In the genomic region with DNA sequence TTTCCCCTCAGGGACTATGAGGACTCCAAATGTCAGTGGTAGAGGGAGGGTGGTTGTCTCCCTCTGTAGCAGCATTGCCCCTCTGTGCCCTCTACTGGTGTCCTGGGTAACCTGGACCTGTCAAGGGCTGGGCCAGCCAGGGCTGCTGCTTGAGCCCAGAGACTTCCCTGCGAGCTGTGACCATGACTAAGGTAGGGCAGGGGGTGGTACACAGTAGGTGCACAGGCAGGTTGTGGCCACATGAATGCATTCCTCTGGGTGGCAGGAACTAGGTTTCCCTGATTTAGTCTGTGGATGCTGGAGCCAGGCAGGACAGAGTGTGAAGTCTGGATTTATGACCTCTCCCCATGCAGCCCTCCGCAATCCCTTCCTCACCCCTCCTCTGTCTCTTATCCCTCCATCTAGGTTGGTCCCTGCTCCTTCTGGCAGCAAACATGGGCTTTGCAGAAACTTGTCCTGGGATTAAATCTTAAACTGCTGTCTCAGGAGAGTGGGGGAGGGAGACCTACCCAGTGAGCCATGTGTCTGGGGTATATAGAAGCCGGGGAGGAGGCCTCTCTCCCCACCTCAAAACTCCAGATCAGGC, we compare ENCODE assay signal across 23 cellular contexts. TPM values are rescaled to one million over a fixed set of nuclear protein-coding genes. Genes with fewer than 3 reads are reported as not detected.
DNase-seq lines count a peak whose midpoint lies in the region; ATAC-seq, FAIRE-seq and TF ChIP-seq lines count a peak whose summit lies in the region.
"Had no signal": no experiment of that assay in that cellular context is flagged by ENCODE, and none has a peak within 500 bp of the region (broad histone marks: within the 10 kb centered on the region; RNA-seq: fewer than 3 reads in every experiment).

No MANE protein-coding gene starts in this region.

- intact Hi-C loops in HepG2 (cut with micrococcal nuclease; ENCODE audit: unreplicated experiment) (no loop called here), right lobe of liver (cut with DNase I) (no loop called here), PC-3 (cut with micrococcal nuclease) (no loop called here), testis (cut with DNase I; ENCODE audit: low total_unique reads) (no loop called here)

- 64% methylated on average over 1 of the region's 3 CpGs for WGBS in HepG2 (ENCODE audit: low lambda C conversion rate)
- no CpG with 5 or more reads among the region's 3 CpGs for WGBS in right lobe of liver (ENCODE audit: insufficient coverage, low coverage, low lambda C conversion rate, missing lambda C conversion rate)
- WGBS in esophagus, 2 donors: 56 to 74% methylated on average over 3 of the region's 3 CpGs
- 88 to 90% methylated on average over 2 to 3 of the region's 3 CpGs for WGBS in testis, 2 donors

- H3K27me3 ChIP-seq in HepG2 (ENCODE audit: control insufficient read depth in 1 of 2, insufficient read depth in 2 of 2, low read length in 2 of 2) (peaks cover 0 to 3% of the 10 kb centered on the region in 2 experiments; a peak in 1 of 5 replicates), right lobe of liver (no peaks in the 10 kb centered on the region), PC-3 (ENCODE audit: low read length) (no peaks in the 10 kb centered on the region), esophagus (ENCODE audit: control insufficient read depth in 1 of 2, insufficient read depth in 2 of 2, low read length in 2 of 2) (no peaks in the 10 kb centered on the region), testis (no peaks in the 10 kb centered on the region)
- H3K27me3 ChIP-seq: esophagus muscularis mucosa had no signal

- H3K36me3 ChIP-seq in HepG2 (replicated peaks in 1 of 2; ENCODE audit: control insufficient read depth in 1 of 2, insufficient read depth in 2 of 2, low read length in 2 of 2): no peaks in the 10 kb centered on the region
- H3K36me3 ChIP-seq in right lobe of liver: no peaks in the 10 kb centered on the region
- no peaks in the 10 kb centered on the region for H3K36me3 ChIP-seq in PC-3 (ENCODE audit: low read depth, low read length)
- no peaks in the 10 kb centered on the region for H3K36me3 ChIP-seq in esophagus (ENCODE audit: control insufficient read depth in 2 of 2, insufficient read depth in 2 of 2, low read length in 1 of 2)
- no peaks in the 10 kb centered on the region for H3K36me3 ChIP-seq in testis (ENCODE audit: low read depth, missing control alignments)
- H3K36me3 ChIP-seq: esophagus muscularis mucosa had no signal

- TF ChIP-seq CTCF in HepG2 (CRISPR knock-in tag; IDR thresholded peaks at IDR 0.05) (peak; percentile 54), right lobe of liver (IDR thresholded peaks at IDR 0.05) (no peak), PC-3 (conservative IDR thresholded peaks at IDR 0.05; ENCODE audit: low read depth, low read length) (0 out of 2 replicates have a peak, but pooled peaks have one; percentile 26), GM10266 (IDR thresholded peaks at IDR 0.05; ENCODE audit: control insufficient read depth, insufficient read depth, low read depth, missing control alignments) (no peak), testis (IDR thresholded peaks at IDR 0.05) (no peak)

- no peaks in the 10 kb centered on the region for H3F3A ChIP-seq in PC-3 (ENCODE audit: low read length, unreplicated experiment)

- no peaks in the 10 kb centered on the region for H3K36me3 Mint-ChIP-seq in stimulated activated naive B cell treated with anti-CD40 and anti-IgM and Interleukin-4, amounts not matched to agents 10 μg/mL and 1 μg/mL and 100 μg/mL, for 72 hours

- H3K9ac ChIP-seq in HepG2 (ENCODE audit: insufficient read depth, low read depth, low read length) (no peak overlapping the region), PC-3 (ENCODE audit: low read length) (no peak overlapping the region)

- TF ChIP-seq EP300 in HepG2 (IDR thresholded peaks at IDR 0.05; ENCODE audit: low read depth in 2 of 2, low read length in 2 of 2) (no peak), HepG2 (CRISPR knock-in tag; IDR thresholded peaks at IDR 0.05; ENCODE audit: borderline replicate concordance) (no peak)

- in situ Hi-C loops in HepG2 (cut with HindIII; ENCODE audit: extremely low pct_ligation_motif_present, low pct_unique_long_range_greater_than_20kb): no loop called here

- H2AFZ ChIP-seq in HepG2 (ENCODE audit: low read length): no peak overlapping the region
- H2AFZ ChIP-seq in PC-3 (ENCODE audit: low read length): no peak overlapping the region

- TF ChIP-seq RAD21 in HepG2 (CRISPR knock-in tag; IDR thresholded peaks at IDR 0.05): no peak

- no peaks in the 10 kb centered on the region for H3K4me1 Mint-ChIP-seq in stimulated activated naive B cell treated with anti-CD40 and anti-IgM and Interleukin-4, amounts not matched to agents 10 μg/mL and 1 μg/mL and 100 μg/mL, for 72 hours

- TF ChIP-seq POLR2A in HepG2 (IDR thresholded peaks at IDR 0.05; ENCODE audit: insufficient read depth in 1 of 2, low read depth in 2 of 2, low read length in 2 of 2) (no peak), right lobe of liver (IDR thresholded peaks at IDR 0.05) (no peak), testis (IDR thresholded peaks at IDR 0.05) (no peak)

- no peak overlapping the region for H3K4me3 ChIP-seq in HepG2 (replicated peaks in 1 of 3; ENCODE audit: insufficient read depth in 1 of 3, low read depth in 2 of 3, low read length in 3 of 3)
- H3K4me3 ChIP-seq in right lobe of liver: no peak overlapping the region
- H3K4me3 ChIP-seq in PC-3 (ENCODE audit: low read length): no peak overlapping the region
- H3K4me3 ChIP-seq in esophagus (ENCODE audit: low read depth in 1 of 2, low read length in 2 of 2): no peak overlapping the region
- no peak overlapping the region for H3K4me3 ChIP-seq in testis
- H3K4me3 ChIP-seq: esophagus muscularis mucosa had no signal

- no peaks in the 10 kb centered on the region for H3K79me2 ChIP-seq in HepG2 (ENCODE audit: insufficient read depth, low read length)
- no peaks in the 10 kb centered on the region for H3K79me2 ChIP-seq in PC-3 (ENCODE audit: low read length)

- no peak for FAIRE-seq in HepG2 (lab: Jason Lieb, UNC)
- FAIRE-seq: GM19239, islet of Langerhans had no signal

- CTCF ChIA-PET in HepG2 (lab: Yijun Ruan, JAX; ENCODE audit: low intra/inter-chr PET ratio, low total read pairs): no interaction called here
- CTCF ChIA-PET in PC-3 (lab: Charles Lee): no interaction called here

- H3K27ac ChIP-seq in HepG2 (ENCODE audit: extremely low read length, insufficient read depth, low read length) (no peak overlapping the region), right lobe of liver (no peak overlapping the region), PC-3 (ENCODE audit: low read length) (no peak overlapping the region), esophagus (ENCODE audit: low read depth in 2 of 2, low read length in 1 of 2) (peak overlapping the region; percentile 26 to 72), testis (no peak overlapping the region)
- H3K27ac ChIP-seq: esophagus muscularis mucosa had no signal

- H3K9me3 ChIP-seq in HepG2 (ENCODE audit: low read length): no peaks in the 10 kb centered on the region
- H3K9me3 ChIP-seq in right lobe of liver: no peaks in the 10 kb centered on the region
- no peaks in the 10 kb centered on the region for H3K9me3 ChIP-seq in PC-3 (ENCODE audit: low read length)
- H3K9me3 ChIP-seq in esophagus (ENCODE audit: control insufficient read depth in 2 of 2, insufficient read depth in 1 of 2, low read depth in 1 of 2, low read length in 1 of 2): no peaks in the 10 kb centered on the region
- no peaks in the 10 kb centered on the region for H3K9me3 ChIP-seq in testis
- H3K9me3 ChIP-seq: esophagus muscularis mucosa had no signal

- H3K27me3 Mint-ChIP-seq in stimulated activated naive B cell treated with anti-CD40 and anti-IgM and Interleukin-4, amounts not matched to agents 10 μg/mL and 1 μg/mL and 100 μg/mL, for 72 hours: peaks cover 11 to 15% of the 10 kb centered on the region in 2 donors

- H3K9me2 ChIP-seq in PC-3 (replicated peaks; ENCODE audit: low read length): no peaks in the 10 kb centered on the region

- peak; percentile 31 for ATAC-seq in HepG2
- no peak for ATAC-seq in right lobe of liver
- ATAC-seq in PC-3: peak; percentile 73
- ATAC-seq in stimulated activated naive B cell treated with anti-CD40 and anti-IgM and Interleukin-4, amounts not matched to agents 10 μg/mL and 1 μg/mL and 100 μg/mL, for 72 hours (replicated peaks): no peak

- no peak overlapping the region for H3K27ac Mint-ChIP-seq in stimulated activated naive B cell treated with anti-CD40 and anti-IgM and Interleukin-4, amounts not matched to agents 10 μg/mL and 1 μg/mL and 100 μg/mL, for 72 hours

- H3K4me1 ChIP-seq in HepG2 (ENCODE audit: insufficient read depth, low read length) (peaks cover 53% of the 10 kb centered on the region), right lobe of liver (peaks cover 0 to 5% (median 0%) of the 10 kb centered on the region in 4 donors), PC-3 (ENCODE audit: insufficient read depth, low read length) (no peaks in the 10 kb centered on the region), esophagus (ENCODE audit: control insufficient read depth in 2 of 2, insufficient read depth in 2 of 2, low read length in 1 of 2) (peaks cover 0 to 32% of the 10 kb centered on the region in 2 donors), testis (no peaks in the 10 kb centered on the region)
- H3K4me1 ChIP-seq: esophagus muscularis mucosa had no signal

- H3K4me2 ChIP-seq in HepG2 (ENCODE audit: low read depth, low read length) (no peak overlapping the region), PC-3 (ENCODE audit: low read length) (no peak overlapping the region)

- H4K20me1 ChIP-seq in HepG2 (ENCODE audit: insufficient read depth, low read length) (no peaks in the 10 kb centered on the region), PC-3 (ENCODE audit: low read length) (no peaks in the 10 kb centered on the region)

- DNase-seq in HepG2 (ENCODE audit: low spot score) (no peak), right lobe of liver (no peak), PC-3 (no peak), NCI-H1436 treated with DMSO at 0.1 percent for 48 hours (lab: John Stamatoyannopoulos, UW) (no peak), GM10266 (ENCODE audit: extremely low spot score) (no peak), testis (no peak)
- no peak for DNase-seq in stimulated activated naive B cell treated with anti-CD40 and anti-IgM and Interleukin-4, amounts not matched to agents 10 μg/mL and 1 μg/mL and 100 μg/mL, for 72 hours
- DNase-seq: activated CD4-positive, alpha-beta T cell treated with anti-CD3 and anti-CD28 coated beads for 1 hour; activated CD8-positive, alpha-beta memory T cell treated with anti-CD3 and anti-CD28 coated beads, Interleukin-2, amount 50 U/mL, for 4 hours; activated naive CD4-positive, alpha-beta T cell; GDM1; head of caudate nucleus; midbrain; NCI-H510A; occipital lobe; stimulated activated CD4-positive, alpha-beta T cell treated with anti-CD3 and anti-CD28 coated beads, Interleukin-4, amount 100 ng/mL, for 4 hours; trophoblast cell had no signal

- POLR2A ChIA-PET in HepG2 (lab: Yijun Ruan, JAX): no interaction called here
- POLR2A ChIA-PET in PC-3 (lab: Charles Lee; ENCODE audit: unreplicated experiment): no interaction called here

- no peaks in the 10 kb centered on the region for H3K9me3 Mint-ChIP-seq in stimulated activated naive B cell treated with anti-CD40 and anti-IgM and Interleukin-4, amounts not matched to agents 10 μg/mL and 1 μg/mL and 100 μg/mL, for 72 hours

- no TSS peak for BruUV-seq in HepG2 (replicated peaks; lab: Mats Ljungman, UMichigan)
- no TSS peak for BruUV-seq in PC-3 (replicated peaks; lab: Mats Ljungman, UMichigan)

- no peak overlapping the region for H3K4me3 Mint-ChIP-seq in stimulated activated naive B cell treated with anti-CD40 and anti-IgM and Interleukin-4, amounts not matched to agents 10 μg/mL and 1 μg/mL and 100 μg/mL, for 72 hours

RNA-seq across cellular contexts. Expression of gene SEMA3F, which starts 8.7 kb away (rescaled TPM):
- total RNA-seq in HepG2 (2016; rRNA removed; fragmentation: Illumina TruSeq; extraction: Trizol): 3.6 and 7.6 TPM in 2 replicates
- 1.5 and 1.7 TPM in 2 replicates for total RNA-seq in HepG2 (2016; cell fraction: cytosol; rRNA removed; fragmentation: Illumina TruSeq; extraction: Trizol; ENCODE audit: low read depth)
- 3.6 and 8.8 TPM in 2 replicates for total RNA-seq in HepG2 (2016; cell fraction: insoluble cytoplasmic fraction; rRNA removed; fragmentation: Illumina TruSeq; extraction: Trizol)
- 4.9 and 5.4 TPM in 2 replicates for total RNA-seq in HepG2 (2016; cell fraction: membrane; rRNA removed; fragmentation: Illumina TruSeq; extraction: Trizol)
- total RNA-seq in HepG2 (2016; cell fraction: nucleus; rRNA removed; fragmentation: Illumina TruSeq; extraction: Trizol): 8.8 and 9.1 TPM in 2 replicates
- 14.8 and 17.2 TPM in 2 replicates for polyA plus RNA-seq in HepG2 (2011; rRNA removed)
- 13.5 and 13.7 TPM in 2 replicates for polyA plus RNA-seq in HepG2 (2011; cell fraction: cytosol; rRNA removed)
- polyA plus RNA-seq in HepG2 (2011; cell fraction: nucleus; rRNA removed): 22.1 and 33.2 TPM in 2 replicates
- 9.5 and 12.9 TPM in 2 replicates for polyA plus RNA-seq in HepG2 (2012)
- 2.0 and 2.5 TPM in 2 replicates for polyA plus RNA-seq in HepG2 (2016; cell fraction: cytosol; fragmentation: Illumina TruSeq; extraction: Trizol; ENCODE audit: low read depth)
- polyA plus RNA-seq in HepG2 (2016; cell fraction: insoluble cytoplasmic fraction; fragmentation: Illumina TruSeq; extraction: Trizol; ENCODE audit: low read depth): 6.6 and 7.1 TPM in 2 replicates
- 5.8 and 6.2 TPM in 2 replicates for polyA plus RNA-seq in HepG2 (2016; cell fraction: membrane; fragmentation: Illumina TruSeq; extraction: Trizol; ENCODE audit: low read depth)
- 22.2 and 24.9 TPM in 2 replicates for polyA plus RNA-seq in HepG2 (2016; cell fraction: nucleus; fragmentation: Illumina TruSeq; extraction: Trizol; ENCODE audit: insufficient read depth, low read depth)
- 63.3 and 65.7 TPM in 2 replicates for polyA minus RNA-seq in HepG2 (2011; rRNA and poly(A)+ RNA removed; ENCODE audit: low replicate concordance)
- polyA minus RNA-seq in HepG2 (2011; cell fraction: cytosol; rRNA and poly(A)+ RNA removed): 14.4 and 15.7 TPM in 2 replicates
- polyA minus RNA-seq in HepG2 (2011; cell fraction: nucleus; rRNA and poly(A)+ RNA removed): 7.2 and 9.3 TPM in 2 replicates
- total RNA-seq in right lobe of liver: 1 to 10 TPM; 1.2 to 5.9 (median 4.2) TPM
- total RNA-seq in PC-3 (2014; rRNA removed): 47.3 and 50.5 TPM in 2 replicates
- 10 to 100 TPM; 55.4 to 79.6 TPM for polyA plus RNA-seq in esophagus
- total RNA-seq in testis: 1 to 10 TPM; 6.9 to 8.3 TPM
- polyA plus RNA-seq in testis (ENCODE audit: insufficient read depth, low read depth, low replicate concordance): 7.5 TPM

RNA-seq across cellular contexts. Expression of gene GNAT1, which starts 45.0 kb away (rescaled TPM):
- total RNA-seq in HepG2 (2016; rRNA removed; fragmentation: Illumina TruSeq; extraction: Trizol) (0.15 TPM in 1 of 2 replicates, not detected in the other), right lobe of liver (under 1 TPM in 1 of 6 experiments, not detected in 5; 0.07 TPM), PC-3 (2014; rRNA removed) (0.22 TPM in 1 of 2 replicates, not detected in the other), testis (1 to 10 TPM in 1 of 2 donors, under 1 TPM in 1; 0.93 to 1.2 TPM)
- 1.8 and 2.0 TPM in 2 replicates for total RNA-seq in HepG2 (2016; cell fraction: cytosol; rRNA removed; fragmentation: Illumina TruSeq; extraction: Trizol; ENCODE audit: low read depth)
- total RNA-seq in HepG2 (2016; cell fraction: insoluble cytoplasmic fraction; rRNA removed; fragmentation: Illumina TruSeq; extraction: Trizol): 0.09 and 0.28 TPM in 2 replicates
- total RNA-seq in HepG2 (2016; cell fraction: membrane; rRNA removed; fragmentation: Illumina TruSeq; extraction: Trizol): 0.87 and 1.1 TPM in 2 replicates
- total RNA-seq in HepG2 (2016; cell fraction: nucleus; rRNA removed; fragmentation: Illumina TruSeq; extraction: Trizol): 0.25 and 0.44 TPM in 2 replicates
- polyA plus RNA-seq in HepG2 (2011; rRNA removed) (0.03 TPM in 1 of 2 replicates, not detected in the other), esophagus (under 1 TPM; 0.02 to 0.07 TPM), testis (ENCODE audit: insufficient read depth, low read depth, low replicate concordance) (2.3 TPM)
- not detected in 2 replicates for polyA plus RNA-seq in HepG2 (2011; cell fraction: cytosol; rRNA removed)
- 0.14 and 0.33 TPM in 2 replicates for polyA plus RNA-seq in HepG2 (2011; cell fraction: nucleus; rRNA removed)
- 0.08 TPM in 1 of 2 replicates, not detected in the other for polyA plus RNA-seq in HepG2 (2012)
- not detected in 2 replicates for polyA plus RNA-seq in HepG2 (2016; cell fraction: cytosol; fragmentation: Illumina TruSeq; extraction: Trizol; ENCODE audit: low read depth)
- not detected in 2 replicates for polyA plus RNA-seq in HepG2 (2016; cell fraction: insoluble cytoplasmic fraction; fragmentation: Illumina TruSeq; extraction: Trizol; ENCODE audit: low read depth)
- polyA plus RNA-seq in HepG2 (2016; cell fraction: membrane; fragmentation: Illumina TruSeq; extraction: Trizol; ENCODE audit: low read depth): not detected in 2 replicates
- polyA plus RNA-seq in HepG2 (2016; cell fraction: nucleus; fragmentation: Illumina TruSeq; extraction: Trizol; ENCODE audit: insufficient read depth, low read depth): 0.31 TPM in 1 of 2 replicates, not detected in the other
- polyA minus RNA-seq in HepG2 (2011; rRNA and poly(A)+ RNA removed; ENCODE audit: low replicate concordance): 0.47 and 2.3 TPM in 2 replicates
- 0.26 TPM in 1 of 2 replicates, not detected in the other for polyA minus RNA-seq in HepG2 (2011; cell fraction: cytosol; rRNA and poly(A)+ RNA removed)
- polyA minus RNA-seq in HepG2 (2011; cell fraction: nucleus; rRNA and poly(A)+ RNA removed): 1.2 and 1.5 TPM in 2 replicates
- total RNA-seq: esophagus muscularis mucosa; occipital lobe; skeletal muscle tissue; T-helper 1 cell treated with Interleukin-12 subunit alpha and Interleukin-12 subunit beta and Interleukin-4 antibody, amounts not matched to agents 30 ng/mL and 1 ng/mL, for 36 hours had no signal

RNA-seq across cellular contexts. Expression of gene RBM5, which starts 57.7 kb away (rescaled TPM):
- total RNA-seq in HepG2 (2016; rRNA removed; fragmentation: Illumina TruSeq; extraction: Trizol) (65.0 and 106 TPM in 2 replicates), right lobe of liver (10 to 100 TPM; 42.1 to 62.4 (median 46.4) TPM), PC-3 (2014; rRNA removed) (105 and 128 TPM in 2 replicates), testis (100 to 1,000 TPM; 341 to 368 TPM)
- 28.2 and 29.4 TPM in 2 replicates for total RNA-seq in HepG2 (2016; cell fraction: cytosol; rRNA removed; fragmentation: Illumina TruSeq; extraction: Trizol; ENCODE audit: low read depth)
- total RNA-seq in HepG2 (2016; cell fraction: insoluble cytoplasmic fraction; rRNA removed; fragmentation: Illumina TruSeq; extraction: Trizol): 57.8 and 102 TPM in 2 replicates
- 21.6 and 27.7 TPM in 2 replicates for total RNA-seq in HepG2 (2016; cell fraction: membrane; rRNA removed; fragmentation: Illumina TruSeq; extraction: Trizol)
- total RNA-seq in HepG2 (2016; cell fraction: nucleus; rRNA removed; fragmentation: Illumina TruSeq; extraction: Trizol): 176 and 216 TPM in 2 replicates
- polyA plus RNA-seq in HepG2 (2011; rRNA removed) (204 and 254 TPM in 2 replicates), esophagus (10 to 100 TPM; 62.0 to 97.4 TPM), testis (ENCODE audit: insufficient read depth, low read depth, low replicate concordance) (214 TPM)
- polyA plus RNA-seq in HepG2 (2011; cell fraction: cytosol; rRNA removed): 65.2 and 69.9 TPM in 2 replicates
- 615 and 653 TPM in 2 replicates for polyA plus RNA-seq in HepG2 (2011; cell fraction: nucleus; rRNA removed)
- polyA plus RNA-seq in HepG2 (2012): 78.9 and 117 TPM in 2 replicates
- polyA plus RNA-seq in HepG2 (2016; cell fraction: cytosol; fragmentation: Illumina TruSeq; extraction: Trizol; ENCODE audit: low read depth): 2.8 and 3.1 TPM in 2 replicates
- polyA plus RNA-seq in HepG2 (2016; cell fraction: insoluble cytoplasmic fraction; fragmentation: Illumina TruSeq; extraction: Trizol; ENCODE audit: low read depth): 44.4 and 46.1 TPM in 2 replicates
- 4.0 and 7.3 TPM in 2 replicates for polyA plus RNA-seq in HepG2 (2016; cell fraction: membrane; fragmentation: Illumina TruSeq; extraction: Trizol; ENCODE audit: low read depth)
- polyA plus RNA-seq in HepG2 (2016; cell fraction: nucleus; fragmentation: Illumina TruSeq; extraction: Trizol; ENCODE audit: insufficient read depth, low read depth): 371 and 412 TPM in 2 replicates
- polyA minus RNA-seq in HepG2 (2011; rRNA and poly(A)+ RNA removed; ENCODE audit: low replicate concordance): 201 and 212 TPM in 2 replicates
- 50.6 and 64.3 TPM in 2 replicates for polyA minus RNA-seq in HepG2 (2011; cell fraction: cytosol; rRNA and poly(A)+ RNA removed)
- 340 and 438 TPM in 2 replicates for polyA minus RNA-seq in HepG2 (2011; cell fraction: nucleus; rRNA and poly(A)+ RNA removed)

RNA-seq across cellular contexts. Expression of gene SLC38A3, which starts 58.7 kb away (rescaled TPM):
- 14.3 and 29.8 TPM in 2 replicates for total RNA-seq in HepG2 (2016; rRNA removed; fragmentation: Illumina TruSeq; extraction: Trizol)
- 9.4 and 12.0 TPM in 2 replicates for total RNA-seq in HepG2 (2016; cell fraction: cytosol; rRNA removed; fragmentation: Illumina TruSeq; extraction: Trizol; ENCODE audit: low read depth)
- total RNA-seq in HepG2 (2016; cell fraction: insoluble cytoplasmic fraction; rRNA removed; fragmentation: Illumina TruSeq; extraction: Trizol): 14.3 and 31.3 TPM in 2 replicates
- 13.7 and 15.1 TPM in 2 replicates for total RNA-seq in HepG2 (2016; cell fraction: membrane; rRNA removed; fragmentation: Illumina TruSeq; extraction: Trizol)
- 51.2 and 60.9 TPM in 2 replicates for total RNA-seq in HepG2 (2016; cell fraction: nucleus; rRNA removed; fragmentation: Illumina TruSeq; extraction: Trizol)
- polyA plus RNA-seq in HepG2 (2011; rRNA removed): 164 and 247 TPM in 2 replicates
- 69.6 and 77.8 TPM in 2 replicates for polyA plus RNA-seq in HepG2 (2011; cell fraction: cytosol; rRNA removed)
- polyA plus RNA-seq in HepG2 (2011; cell fraction: nucleus; rRNA removed): 645 and 755 TPM in 2 replicates
- polyA plus RNA-seq in HepG2 (2012): 101 and 126 TPM in 2 replicates
- polyA plus RNA-seq in HepG2 (2016; cell fraction: cytosol; fragmentation: Illumina TruSeq; extraction: Trizol; ENCODE audit: low read depth): 7.3 and 7.5 TPM in 2 replicates
- polyA plus RNA-seq in HepG2 (2016; cell fraction: insoluble cytoplasmic fraction; fragmentation: Illumina TruSeq; extraction: Trizol; ENCODE audit: low read depth): 17.2 and 22.9 TPM in 2 replicates
- 12.8 and 13.7 TPM in 2 replicates for polyA plus RNA-seq in HepG2 (2016; cell fraction: membrane; fragmentation: Illumina TruSeq; extraction: Trizol; ENCODE audit: low read depth)
- 146 and 148 TPM in 2 replicates for polyA plus RNA-seq in HepG2 (2016; cell fraction: nucleus; fragmentation: Illumina TruSeq; extraction: Trizol; ENCODE audit: insufficient read depth, low read depth)
- 0.14 and 257 TPM in 2 replicates for polyA minus RNA-seq in HepG2 (2011; rRNA and poly(A)+ RNA removed; ENCODE audit: low replicate concordance)
- polyA minus RNA-seq in HepG2 (2011; cell fraction: cytosol; rRNA and poly(A)+ RNA removed): 61.1 and 83.0 TPM in 2 replicates
- 113 and 140 TPM in 2 replicates for polyA minus RNA-seq in HepG2 (2011; cell fraction: nucleus; rRNA and poly(A)+ RNA removed)
- 100 to 1,000 TPM in 4 of 6 experiments, 10 to 100 TPM in 2; 77.7 to 311 (median 190) TPM for total RNA-seq in right lobe of liver
- total RNA-seq in PC-3 (2014; rRNA removed): 0.17 and 3.3 TPM in 2 replicates
- under 1 TPM; 0.08 to 0.11 TPM for polyA plus RNA-seq in esophagus
- 1 to 10 TPM; 4.3 to 5.4 TPM for total RNA-seq in testis
- polyA plus RNA-seq in testis (ENCODE audit: insufficient read depth, low read depth, low replicate concordance): 3.4 TPM
- total RNA-seq: T-helper 1 cell treated with Interleukin-12 subunit alpha and Interleukin-12 subunit beta and Interleukin-4 antibody, amounts not matched to agents 30 ng/mL and 1 ng/mL, for 36 hours had no signal

Comparison
In these comparisons a context has a peak if more than half of its experiments do, and no peak if none do; other contexts are left out.
1. ATAC-seq: peak in HepG2 (single experiment) and PC-3 (single experiment); none in right lobe of liver (0 of 4) and stimulated activated naive B cell treated with anti-CD40 and anti-IgM and Interleukin-4, amounts not matched to agents 10 μg/mL and 1 μg/mL and 100 μg/mL, for 72 hours (0 of 2).
2. CTCF ChIP-seq: peak in HepG2 (single experiment) and PC-3 (single experiment); none in right lobe of liver (0 of 4), GM10266 (single experiment) and testis (0 of 3).
3. H3K27ac ChIP-seq: peak in esophagus (2 of 2); none in HepG2 (single experiment), right lobe of liver (0 of 3), PC-3 (single experiment) and testis (0 of 2).